In the genomic region with DNA sequence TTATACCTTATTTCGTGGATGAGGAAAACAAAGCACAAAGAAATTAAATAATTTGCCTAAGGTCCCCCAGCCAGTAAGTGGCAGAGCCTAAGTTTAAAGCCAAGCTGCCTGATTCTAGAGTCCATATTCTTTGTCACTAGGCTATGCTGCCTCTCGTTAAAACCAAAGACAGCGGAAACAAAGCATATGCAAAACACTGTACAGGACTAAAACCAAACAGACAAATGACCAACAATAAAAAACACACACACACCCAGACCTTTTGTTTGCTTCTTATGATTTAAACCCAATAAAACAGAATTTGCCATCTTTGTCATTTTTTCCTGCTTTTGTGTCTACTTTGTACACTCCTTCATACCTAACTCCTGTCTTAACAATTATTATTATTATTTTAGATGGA, we compare ENCODE assay signal across 27 cellular contexts. TPM values are rescaled to one million over a fixed set of nuclear protein-coding genes. Genes with fewer than 3 reads are reported as not detected.
"Had no signal": no experiment of that assay in that cellular context is flagged by ENCODE, and none has a peak within 500 bp of the region (broad histone marks: within the 10 kb centered on the region; RNA-seq: fewer than 3 reads in every experiment).

No MANE protein-coding gene starts in this region.

- H3K27me3 ChIP-seq: Peyer's patch, SJCRH30 had no signal

- H3K9me3 ChIP-seq: Peyer's patch, SJCRH30 had no signal

- H3K27ac ChIP-seq: Peyer's patch, RWPE1, SJCRH30 had no signal

- H3K4me3 ChIP-seq: Peyer's patch, SJCRH30 had no signal

- DNase-seq: activated CD4-positive, alpha-beta T cell treated with anti-CD3 and anti-CD28 coated beads, Interleukin-2, amount 10 ng/mL, durations not matched to agents 24 days and 14 days; activated CD4-positive, alpha-beta T cell treated with anti-CD3 and anti-CD28 coated beads, Interleukin-2, amount 50 U/mL, for 48 hours; activated CD4-positive, CD25-positive, alpha-beta regulatory T cell treated with anti-CD3 and anti-CD28 coated beads, Interleukin-2, amount 50 U/mL, for 72 hours; activated CD8-positive, alpha-beta memory T cell treated with anti-CD3 and anti-CD28 coated beads, Interleukin-2, amount 10 ng/mL, durations not matched to agents 7 days and 5 days; activated effector memory CD4-positive, alpha-beta T cell treated with anti-CD3 and anti-CD28 coated beads, Interleukin-2, amount 50 U/mL, for 16 hours; activated naive CD4-positive, alpha-beta T cell treated with anti-CD3 and anti-CD28 coated beads for 36 hours; activated naive CD8-positive, alpha-beta T cell treated with anti-CD3 and anti-CD28 coated beads for 36 hours; activated T-cell treated with anti-CD3 and anti-CD28 coated beads, Interleukin-2, amount 50 U/mL, for 24 hours; IMR-90; Kasumi-1; KBM-7; NCI-H1105 treated with DMSO at 0.1 percent for 48 hours; NCI-H146; NCI-H187 treated with DMSO at 0.1 percent for 48 hours; NCI-H2171; NCI-H2227 treated with DMSO at 0.1 percent for 48 hours; NCI-H446 treated with DMSO at 0.1 percent for 48 hours; NCI-H69; NK-92 treated with Interleukin-12 subunit alpha and Interleukin-12 subunit beta, amount 100 ng/mL, for 24 hours; OCI-M1; Peyer's patch; Right ventricle myocardium superior; SJCRH30; SW 1271 had no signal

- H3K36me3 ChIP-seq: Peyer's patch, SJCRH30 had no signal

- H3K4me1 ChIP-seq: Peyer's patch, SJCRH30 had no signal

RNA-seq across cellular contexts. Expression of a gene that starts 10.1 kb away (rescaled TPM):
- total RNA-seq: cardiac septum, IMR-90, Right ventricle myocardium superior had no signal

RNA-seq across cellular contexts. Expression of a gene that starts 52.6 kb away (rescaled TPM):
- total RNA-seq: activated CD4-positive, alpha-beta T cell treated with anti-CD3 and anti-CD28 coated beads, Interleukin-2, amount 10 ng/mL, durations not matched to agents 24 days and 14 days; activated CD8-positive, alpha-beta memory T cell treated with anti-CD3 and anti-CD28 coated beads, Interleukin-2, amount 10 ng/mL, durations not matched to agents 7 days and 5 days; activated naive CD4-positive, alpha-beta T cell treated with anti-CD3 and anti-CD28 coated beads for 36 hours; activated naive CD8-positive, alpha-beta T cell treated with anti-CD3 and anti-CD28 coated beads for 36 hours; cardiac septum; IMR-90; Peyer's patch; Right ventricle myocardium superior; SJCRH30; T-helper 1 cell treated with Interleukin-12 subunit alpha and Interleukin-12 subunit beta and Interleukin-4 antibody, amounts not matched to agents 30 ng/mL and 1 ng/mL, for 36 hours had no signal
